In the genomic region with DNA sequence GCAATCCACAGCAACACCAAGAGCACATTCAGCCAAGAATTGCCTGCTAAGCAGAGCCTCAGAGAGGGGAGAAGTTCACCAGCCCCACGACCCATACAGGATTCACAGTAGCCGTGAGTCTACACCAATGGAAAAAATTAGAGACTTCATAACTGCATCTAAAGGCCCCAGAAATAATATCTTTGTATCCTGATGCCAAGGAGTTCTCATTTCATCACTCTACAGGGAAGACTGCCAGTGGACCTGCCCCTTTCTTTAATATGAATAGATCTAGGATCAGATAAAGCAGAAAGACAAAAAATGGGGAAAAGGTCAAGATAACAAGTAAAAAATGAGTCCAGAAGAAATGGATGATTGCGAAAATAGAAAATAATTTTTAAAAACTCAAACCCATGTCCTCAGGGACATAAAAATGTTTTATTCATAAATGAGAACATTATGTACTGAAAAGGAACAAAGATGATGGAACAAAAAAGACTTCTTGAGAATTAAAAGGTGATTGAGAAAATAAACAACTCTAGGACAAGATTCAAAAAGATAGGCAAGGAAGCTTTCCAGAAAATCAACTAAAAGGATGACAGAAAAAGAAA, we compare ENCODE assay signal across 10 cellular contexts. TPM values are rescaled to one million over a fixed set of nuclear protein-coding genes. Genes with fewer than 3 reads are reported as not detected.
A peak's percentile ranks its signal among the peaks of the same experiment; 100 is the strongest.
DNase-seq lines count a peak whose midpoint lies in the region; ATAC-seq and TF ChIP-seq lines count a peak whose summit lies in the region.
"Had no signal": no experiment of that assay in that cellular context is flagged by ENCODE, and none has a peak within 500 bp of the region (broad histone marks: within the 10 kb centered on the region; RNA-seq: fewer than 3 reads in every experiment).

No MANE protein-coding gene starts in this region.

- H3K4me2 ChIP-seq in skeletal muscle satellite cell (ENCODE audit: low read length) = peak overlapping the region; percentile 40

- H3K4me1 ChIP-seq in heart right ventricle (peaks cover 13 to 100% (median 86%) of the 10 kb centered on the region in 9 donors), skeletal muscle satellite cell (ENCODE audit: control insufficient read depth, insufficient read depth, low read length) (peaks cover 19% of the 10 kb centered on the region)

- H3K27me3 Mint-ChIP-seq in activated naive CD8-positive, alpha-beta T cell treated with anti-CD3 and anti-CD28 coated beads, Interleukin-2, amount 10 ng/mL, durations not matched to agents 7 days and 5 days = no peaks in the 10 kb centered on the region

- H3K27ac ChIP-seq in heart right ventricle = peak overlapping the region in 9 of 10 donors; percentile 2 to 94 (median 52)
- H3K27ac ChIP-seq: epithelial cell of prostate had no signal

- no peak overlapping the region for H3K9ac ChIP-seq in skeletal muscle satellite cell (ENCODE audit: low read depth, low read length)

- no peak for ATAC-seq in activated naive CD8-positive, alpha-beta T cell treated with anti-CD3 and anti-CD28 coated beads, Interleukin-2, amount 10 ng/mL, durations not matched to agents 7 days and 5 days (ENCODE audit: low read depth)
- ATAC-seq in heart right ventricle = peak in 1 of 8 donors; percentile 32
- ATAC-seq in HG03159 (IDR thresholded peaks at IDR 0.05; ENCODE audit: unreplicated experiment) = no peak
- no peak for ATAC-seq in GM21619 (IDR thresholded peaks at IDR 0.05; ENCODE audit: unreplicated experiment)
- ATAC-seq in HG02870 (IDR thresholded peaks at IDR 0.05; ENCODE audit: unreplicated experiment) = no peak

- no peak overlapping the region for H3K4me3 ChIP-seq in heart right ventricle
- H3K4me3 ChIP-seq in skeletal muscle satellite cell (ENCODE audit: low read length) = no peak overlapping the region

- H3K27me3 ChIP-seq in heart right ventricle = no peaks in the 10 kb centered on the region
- no peaks in the 10 kb centered on the region for H3K27me3 ChIP-seq in skeletal muscle satellite cell (ENCODE audit: control insufficient read depth, insufficient read depth, low read length)

- H3K9me3 Mint-ChIP-seq in activated naive CD8-positive, alpha-beta T cell treated with anti-CD3 and anti-CD28 coated beads, Interleukin-2, amount 10 ng/mL, durations not matched to agents 7 days and 5 days = peaks cover 7% of the 10 kb centered on the region

- POLR2A ChIA-PET in activated naive CD8-positive, alpha-beta T cell treated with anti-CD3 and anti-CD28 coated beads, Interleukin-2, amount 10 ng/mL, durations not matched to agents 7 days and 5 days (lab: Charles Lee) = interaction anchor here (2.1 kb wide), 1 partner anchor 12 kb away, joined by 12 read pairs; no protein-coding TSS in a partner anchor

- H3K36me3 ChIP-seq in heart right ventricle (peaks cover 0 to 60% (median 11%) of the 10 kb centered on the region in 9 donors), skeletal muscle satellite cell (ENCODE audit: insufficient read depth, low read length) (no peaks in the 10 kb centered on the region)

- DNase-seq in EH (ENCODE audit: low read depth) = peak; percentile 24
- no peak for DNase-seq in activated naive CD8-positive, alpha-beta T cell treated with anti-CD3 and anti-CD28 coated beads, Interleukin-2, amount 10 ng/mL, durations not matched to agents 7 days and 5 days
- no peak for DNase-seq in heart right ventricle
- DNase-seq in midbrain (lab: John Stamatoyannopoulos, UW) = no peak
- DNase-seq: stimulated activated CD4-positive, alpha-beta T cell treated with anti-CD3 and anti-CD28 coated beads, Interleukin-15, amount 100 ng/mL, for 24 hours had no signal

- intact Hi-C loops in heart right ventricle (cut with DNase I) = loop anchor here in 1 of 10 donors (10.0 kb wide), 1 partner anchor 334 kb away; a partner anchor contains a TSS

- 52 to 63% methylated on average over 3 of the region's 3 CpGs for WGBS in heart right ventricle, 2 donors

- H3K9me3 ChIP-seq in heart right ventricle = no peaks in the 10 kb centered on the region
- H3K9me3 ChIP-seq in skeletal muscle satellite cell (replicated peaks; ENCODE audit: low read length) = no peaks in the 10 kb centered on the region

- no peak for TF ChIP-seq CTCF in heart right ventricle (IDR thresholded peaks at IDR 0.05)

- H3K4me3 Mint-ChIP-seq in activated naive CD8-positive, alpha-beta T cell treated with anti-CD3 and anti-CD28 coated beads, Interleukin-2, amount 10 ng/mL, durations not matched to agents 7 days and 5 days = no peak overlapping the region

- peaks cover 54% of the 10 kb centered on the region for H3K4me1 Mint-ChIP-seq in activated naive CD8-positive, alpha-beta T cell treated with anti-CD3 and anti-CD28 coated beads, Interleukin-2, amount 10 ng/mL, durations not matched to agents 7 days and 5 days

- peaks cover 50% of the 10 kb centered on the region for H3K36me3 Mint-ChIP-seq in activated naive CD8-positive, alpha-beta T cell treated with anti-CD3 and anti-CD28 coated beads, Interleukin-2, amount 10 ng/mL, durations not matched to agents 7 days and 5 days

- peak overlapping the region; percentile 61 for H3K27ac Mint-ChIP-seq in activated naive CD8-positive, alpha-beta T cell treated with anti-CD3 and anti-CD28 coated beads, Interleukin-2, amount 10 ng/mL, durations not matched to agents 7 days and 5 days

RNA-seq across cellular contexts. Expression of a gene that starts 9.5 kb away (rescaled TPM):
- total RNA-seq in activated naive CD8-positive, alpha-beta T cell treated with anti-CD3 and anti-CD28 coated beads, Interleukin-2, amount 10 ng/mL, durations not matched to agents 7 days and 5 days = 100 to 1,000 TPM; 146 to 159 TPM
- 10 to 100 TPM; 17.1 to 65.9 (median 24.6) TPM for total RNA-seq in heart right ventricle
- polyA plus RNA-seq in heart right ventricle = 10 to 100 TPM; 24.0 to 37.3 TPM
- 12.2 and 16.4 TPM in 2 replicates for total RNA-seq in skeletal muscle satellite cell (2012; rRNA removed)

RNA-seq across cellular contexts. Expression of a gene that starts 50.5 kb away (rescaled TPM):
- 1 to 10 TPM; 5.7 to 6.5 TPM for total RNA-seq in activated naive CD8-positive, alpha-beta T cell treated with anti-CD3 and anti-CD28 coated beads, Interleukin-2, amount 10 ng/mL, durations not matched to agents 7 days and 5 days
- total RNA-seq in heart right ventricle = 10 to 100 TPM in 2 of 10 donors, 1 to 10 TPM in 7, not detected in 1; 1.6 to 22.6 (median 4.9) TPM
- polyA plus RNA-seq in heart right ventricle = 1 to 10 TPM; 3.6 to 4.2 TPM
- total RNA-seq in skeletal muscle satellite cell (2012; rRNA removed) = 1.7 TPM in 1 of 2 replicates, not detected in the other
